14 cellular contexts compared by ENCODE assay signal in the genomic region with DNA sequence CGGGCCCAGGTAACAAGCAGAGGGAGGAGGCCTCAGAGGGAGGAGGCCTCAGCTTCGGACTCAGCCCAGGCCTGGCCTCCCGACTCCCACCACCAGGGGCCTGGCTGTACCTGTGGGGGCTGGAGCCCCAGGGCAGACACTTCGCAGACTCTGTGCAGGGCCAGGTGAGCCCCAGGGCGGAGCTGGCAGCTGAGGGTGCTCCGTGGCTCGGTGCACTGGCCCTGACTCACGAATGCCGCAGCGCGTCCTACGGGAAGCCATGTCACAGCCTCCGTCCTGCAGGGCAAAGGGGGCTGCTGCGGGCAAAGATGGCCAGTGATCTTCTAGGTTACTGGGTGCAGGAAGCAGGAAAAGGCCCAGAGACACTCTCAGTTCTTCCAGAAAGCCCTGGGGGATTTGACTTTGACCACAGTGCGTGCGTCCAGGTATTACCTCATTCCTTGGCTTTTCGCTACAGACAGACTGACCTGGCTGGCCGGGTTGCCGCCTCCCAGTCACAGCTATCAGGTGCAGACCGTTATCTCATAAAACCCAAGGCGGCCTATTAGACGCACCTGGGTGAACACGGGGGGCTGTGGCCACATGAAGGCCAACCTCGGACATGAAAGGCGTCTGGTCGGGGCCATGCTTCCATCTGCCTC.
DNase-seq lines count a peak whose midpoint lies in the region; ATAC-seq and TF ChIP-seq lines count a peak whose summit lies in the region.
"Had no signal": no experiment of that assay in that cellular context is flagged by ENCODE, and none has a peak within 500 bp of the region (broad histone marks: within the 10 kb centered on the region; RNA-seq: fewer than 3 reads in every experiment).

No MANE protein-coding gene starts in this region.

- peak overlapping the region; percentile 85 for H3K27ac ChIP-seq in RWPE2 (ENCODE audit: poor library complexity, severe bottlenecking)
- H3K27ac ChIP-seq: ovary, testis had no signal

- peaks cover 33% of the 10 kb centered on the region for H3K4me1 ChIP-seq in RWPE2 (ENCODE audit: insufficient read depth, poor library complexity, severe bottlenecking)
- H3K4me1 ChIP-seq: testis had no signal

- H3K27me3 ChIP-seq in RWPE2 (ENCODE audit: insufficient read depth, poor library complexity, severe bottlenecking), result no peaks in the 10 kb centered on the region
- H3K27me3 ChIP-seq: ovary, testis had no signal

- in situ Hi-C loops in GM13977 (cut with MboI; ENCODE audit: low pct_unique_long_range_greater_than_20kb, low sequenced_read_pairs, unreplicated experiment), result no loop called here

- no peaks in the 10 kb centered on the region for H3K36me3 ChIP-seq in RWPE2 (ENCODE audit: low read depth)
- H3K36me3 ChIP-seq: ovary had no signal

- peak; percentile 56 for ATAC-seq in RWPE2 (ENCODE audit: low read depth)
- ATAC-seq in left ventricle myocardium superior, result no peak
- ATAC-seq in HG02759 (IDR thresholded peaks at IDR 0.05; ENCODE audit: unreplicated experiment), result no peak

- H3K9me3 ChIP-seq in RWPE2 (ENCODE audit: severe bottlenecking), result no peaks in the 10 kb centered on the region
- H3K9me3 ChIP-seq: ovary, testis had no signal

- H3K4me3 ChIP-seq in RWPE2 (ENCODE audit: severe bottlenecking), result no peak overlapping the region
- H3K4me3 ChIP-seq: ovary, testis had no signal

- TF ChIP-seq CTCF in RWPE2 (IDR thresholded peaks at IDR 0.05; ENCODE audit: poor library complexity, severe bottlenecking) (peak; percentile 19), GM13977 (IDR thresholded peaks at IDR 0.05; ENCODE audit: extremely low read depth, insufficient read depth, missing control alignments) (no peak)

- intact Hi-C loops in left ventricle myocardium superior (cut with micrococcal nuclease) (no loop called here), posterior vena cava (cut with DNase I) (no loop called here)

- DNase-seq in ELF-1 (ENCODE audit: low read depth, low spot score), result peak; percentile 58
- DNase-seq in RWPE2 (ENCODE audit: low spot score), result peak; percentile 65
- DNase-seq in left ventricle myocardium superior, result peak; percentile 20
- peak; percentile 63 for DNase-seq in posterior vena cava (ENCODE audit: low spot score)
- DNase-seq in ureter (ENCODE audit: low spot score), result no peak
- no peak for DNase-seq in NCI-H2171 treated with DMSO at 0.1 percent for 48 hours (lab: John Stamatoyannopoulos, UW)
- DNase-seq in GM13977 (ENCODE audit: low spot score), result no peak
- DNase-seq: activated CD4-positive, alpha-beta memory T cell treated with anti-CD3 and anti-CD28 coated beads, Interleukin-2, amount 10 ng/mL, durations not matched to agents 7 days and 5 days; midbrain; NCI-H2081; NCI-H774; testis had no signal

Comparison
In these comparisons a context has a peak if more than half of its experiments do, and no peak if none do; other contexts are left out.
1. DNase-seq: peak in ELF-1 (single experiment), RWPE2 (single experiment), left ventricle myocardium superior (single experiment) and posterior vena cava (single experiment); none in ureter (single experiment), NCI-H2171 treated with DMSO at 0.1 percent for 48 hours (single experiment) and GM13977 (single experiment).